Comparison of ENCODE assay signal across 9 cellular contexts in genomic region chr10:3887885-3888476, GRCh38.
A peak's percentile ranks its signal among the peaks of the same experiment; 100 is the strongest.
DNase-seq lines count a peak whose midpoint lies in the region; ATAC-seq, FAIRE-seq and TF ChIP-seq lines count a peak whose summit lies in the region.
"Had no signal": no experiment of that assay in that cellular context is flagged by ENCODE, and none has a peak within 500 bp of the region (broad histone marks: within the 10 kb centered on the region; RNA-seq: fewer than 3 reads in every experiment).

No MANE protein-coding gene starts in this region.

- H2AK5ac ChIP-seq in H1 (ENCODE audit: low read depth, low read length): no peak overlapping the region; the same call in 1 of the 2 replicates

- H3K27me3 ChIP-seq in H1 (replicated peaks in 1 of 4; ENCODE audit: control insufficient read depth in 3 of 4, extremely low read depth in 1 of 4, insufficient read depth in 3 of 4, low read length in 3 of 4) (no peaks in the 10 kb centered on the region), aorta (ENCODE audit: control insufficient read depth in 1 of 2, insufficient read depth in 2 of 2, low read length in 1 of 2) (no peaks in the 10 kb centered on the region)

- H3K4me2 ChIP-seq in H1 (ENCODE audit: insufficient read depth in 1 of 2, low read depth in 2 of 2, low read length in 2 of 2): peak overlapping the region; percentile 16 to 56; a peak in 3 of 4 replicates

- no peak overlapping the region for H2AFZ ChIP-seq in H1 (ENCODE audit: low read length)

- H3K79me2 ChIP-seq in H1 (ENCODE audit: control insufficient read depth in 1 of 2, insufficient read depth in 2 of 2, low read length in 2 of 2): no peaks in the 10 kb centered on the region

- H4K5ac ChIP-seq in H1 (ENCODE audit: insufficient read length, low read depth, low read length): no peak overlapping the region

- 0 out of 2 replicates have a peak overlapping the region, but pooled peaks have one; percentile 10 for H2BK15ac ChIP-seq in H1 (ENCODE audit: low read length)

- TF ChIP-seq RAD21 in H1 (IDR thresholded peaks at IDR 0.05 in 1 of 2, conservative IDR thresholded peaks at IDR 0.05 in 1 of 2; ENCODE audit: low read depth in 2 of 2, low read length in 2 of 2): peak; percentile 30 to 45

- no peaks in the 10 kb centered on the region for H3K9me3 ChIP-seq in H1 (ENCODE audit: insufficient read depth in 2 of 2, low read depth in 1 of 2, low read length in 1 of 2)
- no peaks in the 10 kb centered on the region for H3K9me3 ChIP-seq in aorta (ENCODE audit: control insufficient read depth, low read length)

- no peak overlapping the region for H4K8ac ChIP-seq in H1 (ENCODE audit: extremely low read depth, insufficient read depth, low read length)

- TF ChIP-seq CTCF in H1 (IDR thresholded peaks at IDR 0.05; ENCODE audit: control extremely low read depth in 1 of 3, insufficient read depth in 1 of 3, low read depth in 1 of 3, low read length in 3 of 3) (peak in 2 of 3 experiments; percentile 11 to 13; a peak in 2 of 4 replicates), nephron (IDR thresholded peaks at IDR 0.05; ENCODE audit: unreplicated experiment in 3 of 3) (no peak)

- peak overlapping the region; percentile 95; the same call in 1 of the 2 replicates for H2BK12ac ChIP-seq in H1 (ENCODE audit: low read depth, low read length)

- TF ChIP-seq POLR2A in H1 (IDR thresholded peaks at IDR 0.05; ENCODE audit: control extremely low read depth in 1 of 2, low read depth in 2 of 2, low read length in 2 of 2): peak in 1 of 2 experiments; percentile 59; a peak in 2 of 3 replicates

- peaks cover 5% of the 10 kb centered on the region for H3K27me3 Mint-ChIP-seq in nephron (ENCODE audit: low read depth)

- no peaks in the 10 kb centered on the region for H3K79me1 ChIP-seq in H1 (ENCODE audit: low read depth, low read length)

- H3K4me1 Mint-ChIP-seq in nephron: peaks cover 41% of the 10 kb centered on the region

- no peaks in the 10 kb centered on the region for H3K36me3 Mint-ChIP-seq in nephron (ENCODE audit: low read depth)

- WGBS in H1 (ENCODE audit: extremely low coverage in 1 of 2, insufficient coverage in 1 of 2, insufficient read length in 1 of 2, insufficient replicate concordance in 2 of 2, low coverage in 1 of 2, low lambda C conversion rate in 2 of 2, missing lambda C conversion rate in 1 of 2), 2 experiments: 38% methylated on average over 9 of the region's 9 CpGs; no CpG with 5 or more reads in 1 of the 2 experiments
- 4% methylated on average over 9 of the region's 9 CpGs for WGBS in aorta, 2 donors

- no peaks in the 10 kb centered on the region for H3K9me3 Mint-ChIP-seq in nephron

- no peak overlapping the region for H3K56ac ChIP-seq in H1 (replicated peaks; ENCODE audit: insufficient read length, low read depth, low read length)

- CTCF ChIA-PET in H1 (lab: Charles Lee; ENCODE audit: partially characterized antibody): interaction anchor here (0.6 to 1.3 kb wide), 3 partner anchors 9 to 712 kb away, joined by 3 read pairs; no protein-coding TSS in a partner anchor

- no peak overlapping the region for H3K23ac ChIP-seq in H1 (ENCODE audit: insufficient read length)

- peak; percentile 81 for FAIRE-seq in H1 (lab: Jason Lieb, UNC)

- H3K14ac ChIP-seq in H1 (ENCODE audit: insufficient read length): no peak overlapping the region

- peak overlapping the region in 1 of 4 experiments; percentile 19; a peak in 1 of 8 replicates for H3K4me3 ChIP-seq in H1 (ENCODE audit: extremely low read depth in 1 of 4, insufficient read depth in 2 of 4, low read depth in 3 of 4, low read length in 4 of 4)
- H3K4me3 ChIP-seq in aorta (ENCODE audit: low read length in 2 of 2): no peak overlapping the region

- peak overlapping the region; percentile 18 for H2BK120ac ChIP-seq in H1 (replicated peaks; ENCODE audit: low read depth, low read length)

- ATAC-seq in GM19023 (IDR thresholded peaks at IDR 0.05; ENCODE audit: unreplicated experiment) (peak; percentile 69), HG03135 (IDR thresholded peaks at IDR 0.05; ENCODE audit: unreplicated experiment) (peak; percentile 61), aorta (ENCODE audit: low FRiP score) (peak; percentile 52), GM21360 (IDR thresholded peaks at IDR 0.05; ENCODE audit: unreplicated experiment) (no peak)
- ATAC-seq in activated CD4-positive, CD25-positive, alpha-beta regulatory T cell treated with anti-CD3 and anti-CD28 coated beads, Interleukin-2, amount 50 U/mL, for 24 hours: peak; percentile 83 to 84

- no peaks in the 10 kb centered on the region for H3K36me3 ChIP-seq in H1 (ENCODE audit: control insufficient read depth in 2 of 4, insufficient read depth in 4 of 4, low read length in 3 of 4)
- H3K36me3 ChIP-seq in aorta (ENCODE audit: control insufficient read depth in 1 of 2, insufficient read depth in 2 of 2, low read length in 1 of 2): no peaks in the 10 kb centered on the region

- peak in 1 of 2 experiments; percentile 65 for DNase-seq in H1 (ENCODE audit: low read depth in 1 of 2, low spot score in 2 of 2)
- peak; percentile 87 to 90 for DNase-seq in aorta
- DNase-seq in NCI-H510A (lab: John Stamatoyannopoulos, UW): no peak
- DNase-seq: activated naive CD8-positive, alpha-beta T cell treated with anti-CD3 and anti-CD28 coated beads, Interleukin-2, amount 10 ng/mL, durations not matched to agents 7 days and 5 days had no signal

- peaks cover 0 to 24% (median 10%) of the 10 kb centered on the region in 4 experiments; a peak in 5 of 7 replicates for H3K4me1 ChIP-seq in H1 (replicated peaks in 1 of 4; ENCODE audit: control insufficient read depth in 3 of 4, insufficient read depth in 4 of 4, low read length in 3 of 4)
- H3K4me1 ChIP-seq in aorta (ENCODE audit: control insufficient read depth in 1 of 2, insufficient read depth in 2 of 2, low read length in 2 of 2): peaks cover 3 to 5% of the 10 kb centered on the region in 2 donors

- no peak overlapping the region for H3K4me3 Mint-ChIP-seq in nephron
- H3K4me3 Mint-ChIP-seq: activated naive CD8-positive, alpha-beta T cell treated with anti-CD3 and anti-CD28 coated beads, Interleukin-2, amount 10 ng/mL, durations not matched to agents 7 days and 5 days had no signal

- H3K27ac ChIP-seq in H1 (ENCODE audit: low read depth, low read length) (peak overlapping the region; percentile 69), aorta (ENCODE audit: low read depth in 1 of 2, low read length in 2 of 2) (peak overlapping the region; percentile 92 to 100)

- no peak overlapping the region for H3K4ac ChIP-seq in H1 (replicated peaks; ENCODE audit: insufficient read length, low read depth, low read length)

- H3K23me2 ChIP-seq in H1 (ENCODE audit: low read depth, low read length): no peaks in the 10 kb centered on the region

- POLR2A ChIA-PET in H1 (lab: Charles Lee; ENCODE audit: partially characterized antibody): interaction anchor here (0.9 to 1.8 kb wide), 5 partner anchors 11 to 113 kb away, joined by 3 to 9 read pairs (median 3); partner anchors contain the start of gene KLF6

- peak overlapping the region; percentile 67 for H2BK5ac ChIP-seq in H1 (ENCODE audit: low read depth, low read length)

- peak overlapping the region; percentile 79; the same call in 1 of the 2 replicates for H3K18ac ChIP-seq in H1 (ENCODE audit: extremely low read depth, low read length)

- no peaks in the 10 kb centered on the region for H4K20me1 ChIP-seq in H1 (replicated peaks in 1 of 2; ENCODE audit: control insufficient read depth in 1 of 2, insufficient read depth in 2 of 2, low read length in 2 of 2)

- peak overlapping the region; percentile 62 to 95 (median 77) for H3K27ac Mint-ChIP-seq in nephron
- H3K27ac Mint-ChIP-seq: activated naive CD8-positive, alpha-beta T cell treated with anti-CD3 and anti-CD28 coated beads, Interleukin-2, amount 10 ng/mL, durations not matched to agents 7 days and 5 days had no signal

- peak overlapping the region; percentile 66; the same call in 1 of the 2 replicates for H2BK20ac ChIP-seq in H1 (ENCODE audit: low read length)

- intact Hi-C loops in aorta (cut with DNase I): loop anchor here (2.0 to 5.0 kb wide), 6 partner anchors 35 to 354 kb away; no protein-coding TSS in a partner anchor

- 0 out of 7 replicates have a peak overlapping the region, but pooled peaks of 1 of the 4 experiments have one; percentile 26 for H3K9ac ChIP-seq in H1 (replicated peaks in 1 of 4; ENCODE audit: extremely low read depth in 1 of 4, low read depth in 3 of 4, low read length in 3 of 4)

- H4K91ac ChIP-seq in H1 (replicated peaks; ENCODE audit: insufficient read length, low read length): no peak overlapping the region

- peak in 1 of 2 experiments; percentile 88; a peak in 1 of 3 replicates for TF ChIP-seq EP300 in H1 (IDR thresholded peaks at IDR 0.05; ENCODE audit: borderline replicate concordance in 1 of 2, low read depth in 2 of 2, low read length in 2 of 2)

TF ChIP-seq in H1, 55 proteins besides CTCF, POLR2A, EP300 and RAD21 (continues in another document):
- TF ChIP-seq SP4 (IDR thresholded peaks at IDR 0.05; ENCODE audit: low read length): 0 out of 2 replicates have a peak, but pooled peaks have one; percentile 63
- no peak for TF ChIP-seq BACH1 (IDR thresholded peaks at IDR 0.05; ENCODE audit: low read length)
- TF ChIP-seq JUN (IDR thresholded peaks at IDR 0.05; ENCODE audit: low read depth, low read length): no peak
- no peak for TF ChIP-seq CTBP2 (IDR thresholded peaks at IDR 0.05; ENCODE audit: borderline replicate concordance, insufficient read depth, insufficient read length, low read length)
- no peak for TF ChIP-seq GABPA (IDR thresholded peaks at IDR 0.05; ENCODE audit: borderline replicate concordance, insufficient read depth, low read length)
- no peak for TF ChIP-seq CBX8 (IDR thresholded peaks at IDR 0.05; ENCODE audit: borderline replicate concordance, low read depth, low read length)
- TF ChIP-seq RBBP5 (IDR thresholded peaks at IDR 0.05; ENCODE audit: borderline replicate concordance, low read depth, low read length): no peak
- no peak for TF ChIP-seq TAF1 (IDR thresholded peaks at IDR 0.05; ENCODE audit: low read depth, low read length)
- no peak for TF ChIP-seq JUND (IDR thresholded peaks at IDR 0.05; ENCODE audit: low read length)
- TF ChIP-seq, protein P1, sequence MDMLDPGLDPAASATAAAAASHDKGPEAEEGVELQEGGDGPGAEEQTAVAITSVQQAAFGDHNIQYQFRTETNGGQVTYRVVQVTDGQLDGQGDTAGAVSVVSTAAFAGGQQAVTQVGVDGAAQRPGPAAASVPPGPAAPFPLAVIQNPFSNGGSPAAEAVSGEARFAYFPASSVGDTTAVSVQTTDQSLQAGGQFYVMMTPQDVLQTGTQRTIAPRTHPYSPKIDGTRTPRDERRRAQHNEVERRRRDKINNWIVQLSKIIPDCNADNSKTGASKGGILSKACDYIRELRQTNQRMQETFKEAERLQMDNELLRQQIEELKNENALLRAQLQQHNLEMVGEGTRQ (IDR thresholded peaks at IDR 0.05; ENCODE audit: low read length): peak; percentile 40; the same call in 1 of the 2 replicates
- TF ChIP-seq CREB1 (IDR thresholded peaks at IDR 0.05): no peak
- TF ChIP-seq RFX5 (IDR thresholded peaks at IDR 0.05; ENCODE audit: borderline replicate concordance, low read depth, low read length): no peak
- peak; percentile 90 for TF ChIP-seq TEAD4 (IDR thresholded peaks at IDR 0.05; ENCODE audit: low read depth, low read length)
- no peak for TF ChIP-seq SIN3A (conservative IDR thresholded peaks at IDR 0.05 in 1 of 2, IDR thresholded peaks at IDR 0.05 in 1 of 2; ENCODE audit: low read depth in 1 of 2, low read length in 2 of 2)

Comparison
In these comparisons a context has a peak if more than half of its experiments do, and no peak if none do; other contexts are left out.
1. CTCF ChIP-seq: peak in H1 (2 of 3); none in nephron (0 of 3).